ENCODE assay signal across 8 cellular contexts in the genomic region with DNA sequence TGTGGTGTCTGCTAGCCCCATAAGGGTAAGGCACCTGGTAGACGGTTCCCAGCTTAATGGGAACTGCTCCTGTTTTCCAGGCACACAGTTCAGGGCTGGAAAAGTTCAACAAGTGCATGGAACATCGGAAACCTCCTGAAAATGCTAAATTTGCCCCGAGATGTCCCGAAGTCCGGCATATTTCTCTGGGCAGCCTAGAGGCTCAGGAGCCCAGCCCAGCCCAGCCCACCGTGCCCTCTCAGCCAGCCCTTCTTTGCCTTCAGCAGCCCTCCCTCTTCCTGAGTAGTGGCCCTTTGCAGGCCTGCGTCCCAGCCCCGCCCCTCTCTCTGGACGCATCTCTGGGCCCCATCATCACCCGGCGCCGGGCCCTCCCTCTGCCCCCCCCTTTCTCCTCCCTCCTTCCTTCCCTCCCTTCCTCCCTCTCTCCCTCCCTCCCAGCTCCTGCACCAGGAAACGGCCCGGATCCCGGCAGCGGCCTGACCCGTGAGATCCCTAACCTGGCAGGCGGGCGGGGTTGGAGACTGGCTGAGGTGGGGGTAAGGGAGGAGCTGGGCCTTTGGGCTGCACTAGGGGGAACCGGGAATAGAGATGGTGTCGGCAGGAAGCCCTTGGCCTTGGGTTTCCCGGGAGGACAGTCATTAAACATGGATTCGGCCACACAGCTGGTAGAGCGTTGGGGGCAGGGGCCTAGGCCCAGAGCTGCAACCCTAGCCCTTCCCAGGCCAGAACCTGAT. TPM values are rescaled to one million over a fixed set of nuclear protein-coding genes. Genes with fewer than 3 reads are reported as not detected.
DNase-seq lines count a peak whose midpoint lies in the region; ATAC-seq and TF ChIP-seq lines count a peak whose summit lies in the region.

A gene with protein sequence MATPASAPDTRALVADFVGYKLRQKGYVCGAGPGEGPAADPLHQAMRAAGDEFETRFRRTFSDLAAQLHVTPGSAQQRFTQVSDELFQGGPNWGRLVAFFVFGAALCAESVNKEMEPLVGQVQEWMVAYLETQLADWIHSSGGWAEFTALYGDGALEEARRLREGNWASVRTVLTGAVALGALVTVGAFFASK (plus strand): TSS at position 422 of the 734 bp plus-strand sequence. CDS start 935 bp downstream, outside the sequence.

- H3K4me1 ChIP-seq in HUES6 (ENCODE audit: control insufficient read depth, insufficient read depth, low read length) (peaks cover 15% of the 10 kb centered on the region; the same call in 1 of the 2 replicates), NT2/D1 (ENCODE audit: insufficient read depth, insufficient read length) (peaks cover 4% of the 10 kb centered on the region), mammary epithelial cell (ENCODE audit: insufficient read depth, low read length) (peaks cover 46% of the 10 kb centered on the region), iPS-20b (ENCODE audit: insufficient read depth, low read length) (0 out of 2 replicates have a peak, but pooled peaks cover 3% of the 10 kb centered on the region), gastrocnemius medialis (peaks cover 23 to 27% of the 10 kb centered on the region in 2 donors)

- CTCF ChIA-PET in mammary epithelial cell (lab: Charles Lee; ENCODE audit: low non-redundant PET), result interaction anchor here (0.6 kb wide), 1 partner anchor 117 kb away, joined by 4 read pairs; no protein-coding TSS in a partner anchor

- H3K36me3 ChIP-seq in HUES6 (ENCODE audit: control insufficient read depth, insufficient read depth, low read length), result peaks cover 33% of the 10 kb centered on the region
- H3K36me3 ChIP-seq in NT2/D1 (ENCODE audit: insufficient read depth, insufficient read length, low read length), result peaks cover 42% of the 10 kb centered on the region
- H3K36me3 ChIP-seq in mammary epithelial cell (ENCODE audit: insufficient read depth, low read length), result peaks cover 18% of the 10 kb centered on the region
- H3K36me3 ChIP-seq in iPS-20b (ENCODE audit: insufficient read depth, low read depth, low read length), result peaks cover 17% of the 10 kb centered on the region
- H3K36me3 ChIP-seq in gastrocnemius medialis, result peaks cover 0 to 26% of the 10 kb centered on the region in 2 donors

- H3K27ac ChIP-seq in HUES6 (ENCODE audit: low read depth, low read length) (peak within 1 kb of the TSS; percentile 68; the same call in 1 of the 2 replicates), mammary epithelial cell (ENCODE audit: insufficient read depth, low read depth, low read length) (peak within 1 kb of the TSS; percentile 88), iPS-20b (ENCODE audit: low read length) (peak within 1 kb of the TSS; percentile 75), gastrocnemius medialis (peak within 1 kb of the TSS; percentile 85 to 90 (median 86))

- H3K9ac ChIP-seq in HUES6 (ENCODE audit: low read length) (peak within 1 kb of the TSS; percentile 88), NT2/D1 (ENCODE audit: insufficient read length, low read depth) (peak within 1 kb of the TSS; percentile 98), mammary epithelial cell (ENCODE audit: insufficient read depth, low read length) (peak within 1 kb of the TSS; percentile 96), iPS-20b (ENCODE audit: low read depth, low read length) (peak within 1 kb of the TSS; percentile 89)

- in situ Hi-C loops in mammary epithelial cell (cut with MboI; ENCODE audit: low sequenced_read_pairs in 2 of 2) (loop anchor here in 1 of 2 donors (25.0 kb wide), 1 partner anchor 256 kb away; a partner anchor contains a TSS), gastrocnemius medialis (cut with MboI; ENCODE audit: low sequenced_read_pairs in 4 of 4) (loop anchor here in 2 of 4 donors (25.0 kb wide), 3 partner anchors 719 to 1131 kb away; a partner anchor contains a TSS)

- TF ChIP-seq CTCF in mammary epithelial cell (conservative IDR thresholded peaks at IDR 0.05 in 1 of 2, IDR thresholded peaks at IDR 0.05 in 1 of 2; ENCODE audit: extremely low read depth in 1 of 2, insufficient read depth in 1 of 2, low read depth in 1 of 2, low read length in 2 of 2) (no peak), gastrocnemius medialis (IDR thresholded peaks at IDR 0.05 in 4 of 5, conservative IDR thresholded peaks at IDR 0.05 in 1 of 5) (no peak)

- H4K20me1 ChIP-seq in mammary epithelial cell (ENCODE audit: insufficient read depth, low read length), result no peaks in the 10 kb centered on the region

- peak; percentile 63 to 66 for ATAC-seq in gastrocnemius medialis

- no TSS peak for BruUV-seq in mammary epithelial cell (replicated peaks; lab: Mats Ljungman, UMichigan)

- H3K4me2 ChIP-seq in mammary epithelial cell (ENCODE audit: insufficient read depth, low read depth, low read length), result peak within 1 kb of the TSS; percentile 80

- peak within 1 kb of the TSS; percentile 84 for H2AFZ ChIP-seq in mammary epithelial cell (ENCODE audit: low read depth, low read length)

- peaks cover 16% of the 10 kb centered on the region for H3K27me3 ChIP-seq in HUES6 (ENCODE audit: control insufficient read depth, insufficient read depth, low read length)
- H3K27me3 ChIP-seq in NT2/D1 (ENCODE audit: insufficient read depth, insufficient read length), result peaks cover 22% of the 10 kb centered on the region
- no peaks in the 10 kb centered on the region for H3K27me3 ChIP-seq in mammary epithelial cell (ENCODE audit: insufficient read depth, low read length)
- peaks cover 19% of the 10 kb centered on the region for H3K27me3 ChIP-seq in iPS-20b (ENCODE audit: insufficient read depth, low read length)
- no peaks in the 10 kb centered on the region for H3K27me3 ChIP-seq in gastrocnemius medialis

- H3K4me3 ChIP-seq in HUES6 (ENCODE audit: low read depth, low read length) (peak within 1 kb of the TSS; percentile 90), NT2/D1 (ENCODE audit: insufficient read length, low read depth) (peak within 1 kb of the TSS; percentile 90), mammary epithelial cell (replicated peaks in 1 of 3; ENCODE audit: insufficient read depth in 1 of 3, low read depth in 2 of 3, low read length in 3 of 3) (peak within 1 kb of the TSS; percentile 67 to 88 (median 83)), iPS-20b (ENCODE audit: low read length) (peak within 1 kb of the TSS; percentile 95), gastrocnemius medialis (peak within 1 kb of the TSS; percentile 66 to 75 (median 68))

- TF ChIP-seq POLR2A in gastrocnemius medialis (IDR thresholded peaks at IDR 0.05), result peak; percentile 61 to 62

- DNase-seq in SIG-M5 treated with dmso at 0.1 percent for 504 hours (lab: John Stamatoyannopoulos, UW; ENCODE audit: unreplicated experiment), result peak; percentile 71
- no peak for DNase-seq in SIG-M5 (lab: John Stamatoyannopoulos, UW)
- peak; percentile 93 for DNase-seq in NT2/D1 (ENCODE audit: low read depth, low spot score)
- peak; percentile 89 for DNase-seq in mammary epithelial cell
- DNase-seq in gastrocnemius medialis, result peak; percentile 85 to 92
- no peak for DNase-seq in stimulated activated CD4-positive, alpha-beta T cell treated with anti-CD3 and anti-CD28 coated beads, Interleukin-4, amount 100 ng/mL, for 4 hours

- intact Hi-C loops in mammary epithelial cell (cut with micrococcal nuclease), result loop anchor here (1.0 to 10.0 kb wide), 3 partner anchors 15 to 332 kb away; a partner anchor contains a TSS
- intact Hi-C loops in gastrocnemius medialis (cut with DNase I; ENCODE audit: low total_unique reads), result loop anchor here (1.0 to 10.0 kb wide), 2 partner anchors 14 to 712 kb away; a partner anchor contains a TSS

- H3K79me2 ChIP-seq in mammary epithelial cell (ENCODE audit: insufficient read depth, low read length), result peaks cover 52% of the 10 kb centered on the region

- WGBS in mammary epithelial cell (ENCODE audit: low coverage, missing lambda C conversion rate), result 0% methylated on average over 12 of the region's 24 CpGs

- H3K9me3 ChIP-seq in HUES6 (ENCODE audit: control insufficient read depth, insufficient read depth, low read depth, low read length), result no peaks in the 10 kb centered on the region
- no peaks in the 10 kb centered on the region for H3K9me3 ChIP-seq in NT2/D1 (ENCODE audit: insufficient read depth, low read length)
- H3K9me3 ChIP-seq in mammary epithelial cell (replicated peaks; ENCODE audit: insufficient read depth, low read length), result no peaks in the 10 kb centered on the region
- no peaks in the 10 kb centered on the region for H3K9me3 ChIP-seq in iPS-20b (ENCODE audit: insufficient read depth, low read depth, low read length)
- no peaks in the 10 kb centered on the region for H3K9me3 ChIP-seq in gastrocnemius medialis

- dilution Hi-C loops in mammary epithelial cell (cut with HindIII; ENCODE audit: low sequenced_read_pairs), result loop anchor here (5.0 to 10.0 kb wide), 3 partner anchors 69 to 332 kb away; a partner anchor contains a TSS

RNA-seq across cellular contexts. Expression of the gene that starts here (rescaled TPM):
- 10 to 100 TPM; 22.0 to 63.9 TPM for total RNA-seq in mammary epithelial cell
- 24.6 TPM for polyA plus RNA-seq in mammary epithelial cell
- 28.2 TPM for polyA minus RNA-seq in mammary epithelial cell
- 10 to 100 TPM; 13.4 to 24.9 (median 23.8) TPM for total RNA-seq in gastrocnemius medialis

Comparison
In these comparisons a context has a peak if more than half of its experiments do, and no peak if none do; other contexts are left out.
1. DNase-seq: peak in SIG-M5 treated with dmso at 0.1 percent for 504 hours (single experiment), NT2/D1 (single experiment), mammary epithelial cell (single experiment) and gastrocnemius medialis (2 of 2); none in SIG-M5 (single experiment) and stimulated activated CD4-positive, alpha-beta T cell treated with anti-CD3 and anti-CD28 coated beads, Interleukin-4, amount 100 ng/mL, for 4 hours (0 of 2).
2. Peak in every context shown above with its lines, with median percentiles within 50 percentile points of each other: H3K27ac ChIP-seq, H3K4me3 ChIP-seq and H3K9ac ChIP-seq.